In the genomic region with DNA sequence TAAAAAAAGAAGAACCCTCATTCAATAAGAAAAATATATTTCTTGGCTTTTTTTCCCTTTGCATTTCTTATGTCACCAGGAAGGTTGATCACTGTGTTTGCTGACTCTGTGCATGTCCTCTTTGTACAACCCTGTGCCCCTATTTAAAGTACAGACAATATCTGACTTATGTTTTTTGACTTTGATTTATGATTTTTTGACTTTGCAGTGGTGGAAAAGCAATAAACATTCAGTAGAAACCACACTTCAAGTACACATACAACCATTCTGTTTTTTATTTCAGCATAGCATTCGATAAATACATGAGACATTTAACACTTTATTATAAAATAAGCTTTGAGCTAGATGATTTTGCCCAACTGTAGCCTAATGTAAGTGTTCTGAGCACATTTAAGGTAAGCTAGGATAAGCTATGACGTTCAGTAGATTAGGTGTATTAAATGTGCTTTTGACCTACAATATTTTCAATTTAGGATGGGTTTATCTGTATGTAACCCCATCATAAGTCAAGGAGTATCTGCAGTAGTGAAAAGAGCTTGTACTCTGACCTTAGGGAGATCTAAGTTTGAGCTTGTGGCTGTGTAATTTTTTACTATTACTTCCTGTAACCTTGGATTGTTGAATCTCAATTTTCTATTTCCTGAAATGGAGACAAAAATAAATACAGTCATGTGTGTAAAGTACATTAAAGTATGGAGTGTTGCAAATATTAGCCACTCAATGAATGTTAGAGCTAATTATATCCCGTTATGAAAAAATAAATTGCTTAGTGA, we compare ENCODE assay signal across 9 cellular contexts. TPM values are rescaled to one million over a fixed set of nuclear protein-coding genes. Genes with fewer than 3 reads are reported as not detected.
DNase-seq lines count a peak whose midpoint lies in the region; ATAC-seq and TF ChIP-seq lines count a peak whose summit lies in the region.
"Had no signal": no experiment of that assay in that cellular context is flagged by ENCODE, and none has a peak within 500 bp of the region (broad histone marks: within the 10 kb centered on the region; RNA-seq: fewer than 3 reads in every experiment).

No MANE protein-coding gene starts in this region.

- peaks cover 57 to 62% of the 10 kb centered on the region in 2 donors for H3K4me1 Mint-ChIP-seq in natural killer cell

- H3K27me3 Mint-ChIP-seq in natural killer cell (ENCODE audit: low read depth in 2 of 2): no peaks in the 10 kb centered on the region

- H3K9me3 ChIP-seq in BE2C: no peaks in the 10 kb centered on the region

- ATAC-seq in HG03342 (IDR thresholded peaks at IDR 0.05; ENCODE audit: unreplicated experiment) (peak; percentile 15), natural killer cell (no peak), HG02759 (IDR thresholded peaks at IDR 0.05; ENCODE audit: unreplicated experiment) (no peak), GM19328 (IDR thresholded peaks at IDR 0.05; ENCODE audit: unreplicated experiment) (no peak), GM21717 (IDR thresholded peaks at IDR 0.05; ENCODE audit: unreplicated experiment) (no peak)

- intact Hi-C loops in natural killer cell (cut with micrococcal nuclease): loop anchor here (2.0 kb wide), 1 partner anchor 251 kb away; a partner anchor contains a TSS

- H3K9me3 Mint-ChIP-seq in natural killer cell: no peaks in the 10 kb centered on the region

- H3K36me3 ChIP-seq in BE2C: no peaks in the 10 kb centered on the region
- no peaks in the 10 kb centered on the region for H3K36me3 ChIP-seq in brain microvascular endothelial cell (replicated peaks)
- H3K36me3 ChIP-seq: cardiac muscle cell had no signal

- no peak overlapping the region for H3K27ac ChIP-seq in brain microvascular endothelial cell
- H3K27ac ChIP-seq: cardiac muscle cell had no signal

- DNase-seq in BE2C (no peak), brain microvascular endothelial cell (no peak), natural killer cell (no peak), NCI-H1694 (lab: John Stamatoyannopoulos, UW) (no peak)

- no peaks in the 10 kb centered on the region for H3K4me1 ChIP-seq in BE2C

- in situ Hi-C loops in brain microvascular endothelial cell (cut with HindIII; ENCODE audit: low pct_ligation_motif_present, low sequenced_read_pairs): no loop called here

- H3K27me3 ChIP-seq in BE2C (no peaks in the 10 kb centered on the region), brain microvascular endothelial cell (replicated peaks) (no peaks in the 10 kb centered on the region)
- H3K27me3 ChIP-seq: cardiac muscle cell had no signal

- H3K27ac Mint-ChIP-seq in natural killer cell: peak overlapping the region; percentile 99

- peaks cover 14% of the 10 kb centered on the region for H3K36me3 Mint-ChIP-seq in natural killer cell

- H3K4me3 ChIP-seq in BE2C (ENCODE audit: low read depth, low read length) (peak overlapping the region; percentile 93), brain microvascular endothelial cell (ENCODE audit: low read depth, low read length) (peak overlapping the region; percentile 70)

- TF ChIP-seq CTCF in BE2C (IDR thresholded peaks at IDR 0.05; ENCODE audit: low read depth, low read length) (no peak), brain microvascular endothelial cell (IDR thresholded peaks at IDR 0.05; ENCODE audit: low read depth, low read length, missing control alignments) (no peak), natural killer cell (IDR thresholded peaks at IDR 0.05) (no peak)

- H3K4me3 Mint-ChIP-seq in natural killer cell: peak overlapping the region; percentile 99

RNA-seq across cellular contexts. Expression of a gene that starts 1.2 kb away (rescaled TPM):
- polyA plus RNA-seq in BE2C (2012; ENCODE audit: insufficient read depth, insufficient read length, low read depth): 1.3 TPM
- 1 to 10 TPM; 3.3 to 5.8 (median 4.8) TPM for total RNA-seq in natural killer cell

RNA-seq across cellular contexts. Expression of a gene that starts 16.3 kb away (rescaled TPM):
- 279 TPM for polyA plus RNA-seq in BE2C (2012; ENCODE audit: insufficient read depth, insufficient read length, low read depth)
- total RNA-seq in natural killer cell: 1 to 10 TPM; 1.3 to 9.6 (median 4.2) TPM
